Comparison of ENCODE assay signal across 1 cellular context in genomic region chr16:10366619-10367018, GRCh38. TPM values are rescaled to one million over a fixed set of nuclear protein-coding genes. Genes with fewer than 3 reads are reported as not detected.
"Had no signal": no experiment of that assay in that cellular context is flagged by ENCODE, and none has a peak within 500 bp of the region (broad histone marks: within the 10 kb centered on the region; RNA-seq: fewer than 3 reads in every experiment).

No MANE protein-coding gene starts in this region.

RNA-seq across cellular contexts. Expression of gene ATF7IP2, which starts 19.2 kb away (rescaled TPM):
- total RNA-seq: M059J had no signal
